11 cellular contexts compared by ENCODE assay signal in genomic region chr5:15807861-15808260, GRCh38.
A peak's percentile ranks its signal among the peaks of the same experiment; 100 is the strongest.
DNase-seq lines count a peak whose midpoint lies in the region; ATAC-seq and TF ChIP-seq lines count a peak whose summit lies in the region.
"Had no signal": no experiment of that assay in that cellular context is flagged by ENCODE, and none has a peak within 500 bp of the region (broad histone marks: within the 10 kb centered on the region; RNA-seq: fewer than 3 reads in every experiment).

No MANE protein-coding gene starts in this region.

- peaks cover 4% of the 10 kb centered on the region for H3K79me2 ChIP-seq in smooth muscle cell (ENCODE audit: low read depth)

- no peak for TF ChIP-seq POLR2A in adrenal gland (IDR thresholded peaks at IDR 0.05)

- 63 to 71% (median 67%) methylated on average over 5 of the region's 5 CpGs for WGBS in adrenal gland, 4 donors
- WGBS in smooth muscle cell (ENCODE audit: low lambda C conversion rate), result 79% methylated on average over 5 of the region's 5 CpGs

- peak overlapping the region in 1 of 5 donors; percentile 9 for H3K27ac ChIP-seq in adrenal gland
- H3K27ac ChIP-seq in smooth muscle cell (ENCODE audit: low read depth), result no peak overlapping the region
- H3K27ac ChIP-seq: SK-N-MC had no signal

- H2AFZ ChIP-seq in smooth muscle cell (ENCODE audit: low read depth), result no peak overlapping the region

- H3K4me2 ChIP-seq in smooth muscle cell, result no peak overlapping the region

- TF ChIP-seq CTCF in adrenal gland (IDR thresholded peaks at IDR 0.05), result no peak
- peak; percentile 7 for TF ChIP-seq CTCF in smooth muscle cell (IDR thresholded peaks at IDR 0.05; ENCODE audit: borderline replicate concordance, insufficient read depth, poor library complexity, severe bottlenecking)

- no peaks in the 10 kb centered on the region for H3K36me3 ChIP-seq in adrenal gland (replicated peaks in 1 of 2)
- H3K36me3 ChIP-seq in smooth muscle cell (ENCODE audit: low read depth), result no peaks in the 10 kb centered on the region

- ATAC-seq in HG03460 (IDR thresholded peaks at IDR 0.05; ENCODE audit: unreplicated experiment), result no peak
- ATAC-seq: naive thymus-derived CD8-positive, alpha-beta T cell had no signal

- H3K4me3 ChIP-seq in adrenal gland (no peak overlapping the region), smooth muscle cell (no peak overlapping the region)
- H3K4me3 ChIP-seq: SK-N-MC had no signal

- peak in 2 of 3 experiments; percentile 27 to 49 for DNase-seq in NCI-H1417 (lab: John Stamatoyannopoulos, UW)
- DNase-seq in NCI-H1417 treated with DMSO at 0.1 percent for 48 hours (lab: John Stamatoyannopoulos, UW), result no peak
- peak in 6 of 7 donors; percentile 26 to 69 (median 42) for DNase-seq in adrenal gland
- peak; percentile 82 for DNase-seq in cardiac septum (ENCODE audit: low spot score)
- no peak for DNase-seq in smooth muscle cell (lab: John Stamatoyannopoulos, UW; ENCODE audit: unreplicated experiment)
- DNase-seq in NCI-H510A treated with DMSO at 0.1 percent for 48 hours (lab: John Stamatoyannopoulos, UW), result no peak
- DNase-seq in H4 (ENCODE audit: low spot score), result no peak
- DNase-seq: 8988T; naive thymus-derived CD8-positive, alpha-beta T cell had no signal

- H4K20me1 ChIP-seq in smooth muscle cell (ENCODE audit: low read depth), result peaks cover 39% of the 10 kb centered on the region

- no peak overlapping the region for H3K9ac ChIP-seq in smooth muscle cell (ENCODE audit: low read depth)

- intact Hi-C loops in adrenal gland (cut with DNase I), result no loop called here
- intact Hi-C loops in cardiac septum (cut with DNase I), result loop anchor here (5.0 kb wide), 2 partner anchors 231 to 306 kb away; partner anchors contain the start of gene FBXL7

- H3K27me3 ChIP-seq in adrenal gland (no peaks in the 10 kb centered on the region), smooth muscle cell (ENCODE audit: low read depth) (no peaks in the 10 kb centered on the region)

- H3K4me1 ChIP-seq in adrenal gland (replicated peaks in 1 of 2), result peaks cover 5 to 12% of the 10 kb centered on the region in 2 donors
- no peaks in the 10 kb centered on the region for H3K4me1 ChIP-seq in smooth muscle cell (ENCODE audit: low read depth)

- H3K9me3 ChIP-seq in adrenal gland (replicated peaks in 1 of 3) (no peaks in the 10 kb centered on the region), smooth muscle cell (replicated peaks; ENCODE audit: low read depth) (no peaks in the 10 kb centered on the region)

- H3F3A ChIP-seq in smooth muscle cell (ENCODE audit: low read depth), result peaks cover 5% of the 10 kb centered on the region

Comparison
In these comparisons a context has a peak if more than half of its experiments do, and no peak if none do; other contexts are left out.
1. DNase-seq: peak in NCI-H1417 (2 of 3), adrenal gland (6 of 7) and cardiac septum (single experiment); none in NCI-H1417 treated with DMSO at 0.1 percent for 48 hours (single experiment), smooth muscle cell (single experiment), NCI-H510A treated with DMSO at 0.1 percent for 48 hours (single experiment) and H4 (single experiment).